13 cellular contexts compared by ENCODE assay signal in genomic region chr18:22176622-22177495, GRCh38. TPM values are rescaled to one million over a fixed set of nuclear protein-coding genes. Genes with fewer than 3 reads are reported as not detected.
DNase-seq lines count a peak whose midpoint lies in the region; ATAC-seq and TF ChIP-seq lines count a peak whose summit lies in the region.
"Had no signal": no experiment of that assay in that cellular context is flagged by ENCODE, and none has a peak within 500 bp of the region (broad histone marks: within the 10 kb centered on the region; RNA-seq: fewer than 3 reads in every experiment).

No MANE protein-coding gene starts in this region.

- H2BK120ac ChIP-seq in neuronal stem cell (ENCODE audit: low read depth, low read length), result no peak overlapping the region

- H3K14ac ChIP-seq in neuronal stem cell (ENCODE audit: low read length), result no peak overlapping the region

- peak overlapping the region; percentile 63 for H3K18ac ChIP-seq in neuronal stem cell (ENCODE audit: low read length)

- peak overlapping the region; percentile 15 for H3K23ac ChIP-seq in neuronal stem cell (ENCODE audit: low read depth, low read length, poor library complexity)

- H3K79me1 ChIP-seq in neuronal stem cell (ENCODE audit: low read depth, low read length), result no peaks in the 10 kb centered on the region

- H3K9me3 ChIP-seq in right atrium auricular region, result no peaks in the 10 kb centered on the region
- peaks cover 0 to 9% of the 10 kb centered on the region in 2 donors for H3K9me3 ChIP-seq in neuronal stem cell (replicated peaks in 1 of 2; ENCODE audit: control insufficient read depth in 2 of 2, insufficient read depth in 1 of 2, low read depth in 1 of 2, low read length in 2 of 2)

- H3K27ac ChIP-seq in right atrium auricular region (peak overlapping the region; percentile 99 to 100), neuronal stem cell (replicated peaks; ENCODE audit: low read length) (no peak overlapping the region)

- no peak overlapping the region for H2BK5ac ChIP-seq in neuronal stem cell (ENCODE audit: low read length)

- peak; percentile 33 for DNase-seq in ACHN
- DNase-seq in astrocyte of the spinal cord (ENCODE audit: low read depth, low spot score), result no peak
- DNase-seq in right atrium auricular region (ENCODE audit: low spot score), result no peak
- no peak for DNase-seq in neuronal stem cell (ENCODE audit: low spot score)
- no peak for DNase-seq in activated CD8-positive, alpha-beta memory T cell treated with anti-CD3 and anti-CD28 coated beads, Interleukin-2, amount 50 U/mL, for 4 hours
- DNase-seq in mucosa of gallbladder (ENCODE audit: low spot score), result no peak
- DNase-seq in NCI-H128 (lab: John Stamatoyannopoulos, UW; ENCODE audit: unreplicated experiment), result no peak
- DNase-seq: activated CD4-positive, alpha-beta memory T cell treated with anti-CD3 and anti-CD28 coated beads, Interleukin-2, amount 10 ng/mL, durations not matched to agents 7 days and 5 days; activated naive CD8-positive, alpha-beta T cell treated with anti-CD3 and anti-CD28 coated beads, Interleukin-2, amount 50 U/mL, for 24 hours; EL; NCI-H748 treated with DMSO at 0.1 percent for 48 hours; T-cell had no signal

- no peak overlapping the region for H2BK12ac ChIP-seq in neuronal stem cell (ENCODE audit: low read length)

- H4K8ac ChIP-seq in neuronal stem cell (ENCODE audit: low read depth, low read length), result no peak overlapping the region

- H3K27me3 ChIP-seq in right atrium auricular region (no peaks in the 10 kb centered on the region), neuronal stem cell (ENCODE audit: control insufficient read depth in 3 of 3, insufficient read depth in 3 of 3, low read depth in 1 of 3, low read length in 3 of 3) (peaks cover 33 to 99% (median 69%) of the 10 kb centered on the region in 3 experiments)

- no peak overlapping the region for H4K91ac ChIP-seq in neuronal stem cell (ENCODE audit: low read depth, low read length, poor library complexity)

- TF ChIP-seq CTCF in astrocyte of the spinal cord (IDR thresholded peaks at IDR 0.05; ENCODE audit: low read depth, low read length) (no peak), right atrium auricular region (IDR thresholded peaks at IDR 0.05) (no peak)

- peaks cover 0 to 16% of the 10 kb centered on the region in 2 donors for H3K4me1 ChIP-seq in right atrium auricular region
- H3K4me1 ChIP-seq in neuronal stem cell (ENCODE audit: control insufficient read depth in 2 of 2, insufficient read depth in 1 of 2, low read depth in 1 of 2, low read length in 2 of 2), result no peaks in the 10 kb centered on the region

- H3K9ac ChIP-seq in neuronal stem cell (ENCODE audit: low read depth, low read length, poor library complexity), result no peak overlapping the region

- H2BK15ac ChIP-seq in neuronal stem cell (ENCODE audit: low read length), result no peak overlapping the region

- no peak overlapping the region for H2AFZ ChIP-seq in neuronal stem cell (ENCODE audit: low read length)

- H3K4me3 ChIP-seq in astrocyte of the spinal cord (ENCODE audit: low read depth, low read length) (peak overlapping the region; percentile 10), right atrium auricular region (peak overlapping the region; percentile 87 to 95), neuronal stem cell (ENCODE audit: low read length in 2 of 2) (peak overlapping the region in 1 of 2 donors; percentile 22)

- H2AK5ac ChIP-seq in neuronal stem cell (ENCODE audit: low read depth, low read length), result no peak overlapping the region

- H3K36me3 ChIP-seq in right atrium auricular region (peaks cover 73% of the 10 kb centered on the region), neuronal stem cell (replicated peaks in 1 of 2; ENCODE audit: control insufficient read depth in 2 of 2, insufficient read depth in 2 of 2, low read length in 2 of 2) (no peaks in the 10 kb centered on the region)

- no CpG with 5 or more reads among the region's 68 CpGs for WGBS in neuronal stem cell (ENCODE audit: extremely low coverage in 2 of 2, insufficient read length in 2 of 2, insufficient replicate concordance in 1 of 2), 2 donors

- H3K4ac ChIP-seq in neuronal stem cell (ENCODE audit: low read length), result no peak overlapping the region

- in situ Hi-C loops in ACHN (cut with HindIII; ENCODE audit: low pct_ligation_motif_present, low pct_unique_long_range_greater_than_20kb, low sequenced_read_pairs), result no loop called here
- in situ Hi-C loops in astrocyte of the spinal cord (cut with HindIII; ENCODE audit: low sequenced_read_pairs), result no loop called here

- peak overlapping the region; percentile 24 for H3K4me2 ChIP-seq in neuronal stem cell (ENCODE audit: insufficient read depth, low read length, poor library complexity, severe bottlenecking)

- ATAC-seq in HG03342 (IDR thresholded peaks at IDR 0.05; ENCODE audit: unreplicated experiment), result no peak
- ATAC-seq: activated naive CD8-positive, alpha-beta T cell treated with anti-CD3 and anti-CD28 coated beads, Interleukin-2, amount 50 U/mL, for 24 hours; T-cell had no signal

RNA-seq across cellular contexts. Expression of gene GATA6, which starts 7.5 kb away (rescaled TPM):
- total RNA-seq in right atrium auricular region, result 10 to 100 TPM; 88.7 to 95.5 TPM
- polyA plus RNA-seq in neuronal stem cell (2013, experiment 1 of 2), result 0.04 TPM
- polyA plus RNA-seq in neuronal stem cell (2013, experiment 2 of 2), result 0.03 TPM
- 94.2 TPM for total RNA-seq in mucosa of gallbladder
- total RNA-seq: activated CD4-positive, alpha-beta memory T cell treated with anti-CD3 and anti-CD28 coated beads, Interleukin-2, amount 10 ng/mL, durations not matched to agents 7 days and 5 days had no signal
